ENCODE assay signal across 19 cellular contexts in genomic region chr7:44765579-44766415, GRCh38.
"Had no signal": no experiment of that assay in that cellular context is flagged by ENCODE, and none has a peak within 500 bp of the region (broad histone marks: within the 10 kb centered on the region; RNA-seq: fewer than 3 reads in every experiment).

No MANE protein-coding gene starts in this region.

- H3K9me3 Mint-ChIP-seq: memory B cell; natural killer cell treated with Interleukin-12 subunit alpha and Interleukin-12 subunit beta and Interleukin-15 and Interleukin-18, amount 100 ng/mL, for 72 hours; T-helper 2 cell treated with Interferon-gamma antibody and Interleukin-4, amounts not matched to agents 5 μg/mL and 100 μg/mL, for 36 hours; type B pancreatic cell had no signal

- H3K4me3 Mint-ChIP-seq: memory B cell; natural killer cell treated with Interleukin-12 subunit alpha and Interleukin-12 subunit beta and Interleukin-15 and Interleukin-18, amount 100 ng/mL, for 72 hours; T-helper 2 cell treated with Interferon-gamma antibody and Interleukin-4, amounts not matched to agents 5 μg/mL and 100 μg/mL, for 36 hours; type B pancreatic cell had no signal

- H3K27ac Mint-ChIP-seq: memory B cell; natural killer cell treated with Interleukin-12 subunit alpha and Interleukin-12 subunit beta and Interleukin-15 and Interleukin-18, amount 100 ng/mL, for 72 hours; T-helper 2 cell treated with Interferon-gamma antibody and Interleukin-4, amounts not matched to agents 5 μg/mL and 100 μg/mL, for 36 hours; type B pancreatic cell had no signal

- H3K27ac ChIP-seq: cardiac muscle cell, heart right ventricle, ovary, psoas muscle, right atrium auricular region, testis, vagina, WERI-Rb-1 had no signal

- DNase-seq: activated CD4-positive, alpha-beta T cell treated with anti-CD3 and anti-CD28 coated beads, Interleukin-2, amount 50 U/mL, for 48 hours; activated CD4-positive, CD25-positive, alpha-beta regulatory T cell treated with anti-CD3 and anti-CD28 coated beads, Interleukin-2, amount 50 U/mL, for 72 hours; activated naive CD4-positive, alpha-beta T cell treated with Interleukin-2 at 50 U/mL for 16 hours; activated T-cell treated with anti-CD3 and anti-CD28 coated beads, Interleukin-2, amount 50 U/mL, for 48 hours; heart right ventricle; left colon; ovary; psoas muscle; stimulated activated CD4-positive, alpha-beta T cell treated with anti-CD3 and anti-CD28 coated beads, Interleukin-4, amount 100 ng/mL, for 24 hours; testis had no signal

- H3K27me3 ChIP-seq: body of pancreas, cardiac muscle cell, heart right ventricle, ovary, right atrium auricular region, testis, vagina had no signal

- ATAC-seq: body of pancreas; heart right ventricle; left colon; natural killer cell treated with Interleukin-12 subunit alpha and Interleukin-12 subunit beta and Interleukin-15 and Interleukin-18, amount 100 ng/mL, for 72 hours had no signal

- H3K27me3 Mint-ChIP-seq: memory B cell; natural killer cell treated with Interleukin-12 subunit alpha and Interleukin-12 subunit beta and Interleukin-15 and Interleukin-18, amount 100 ng/mL, for 72 hours; type B pancreatic cell had no signal

- H3K36me3 ChIP-seq: ovary had no signal

- H3K4me3 ChIP-seq: body of pancreas, cardiac muscle cell, heart right ventricle, ovary, psoas muscle, right atrium auricular region, testis, vagina had no signal

- H3K9me3 ChIP-seq: body of pancreas, heart right ventricle, ovary, psoas muscle, right atrium auricular region, testis, vagina had no signal
